9 cellular contexts compared by ENCODE assay signal in the genomic region with DNA sequence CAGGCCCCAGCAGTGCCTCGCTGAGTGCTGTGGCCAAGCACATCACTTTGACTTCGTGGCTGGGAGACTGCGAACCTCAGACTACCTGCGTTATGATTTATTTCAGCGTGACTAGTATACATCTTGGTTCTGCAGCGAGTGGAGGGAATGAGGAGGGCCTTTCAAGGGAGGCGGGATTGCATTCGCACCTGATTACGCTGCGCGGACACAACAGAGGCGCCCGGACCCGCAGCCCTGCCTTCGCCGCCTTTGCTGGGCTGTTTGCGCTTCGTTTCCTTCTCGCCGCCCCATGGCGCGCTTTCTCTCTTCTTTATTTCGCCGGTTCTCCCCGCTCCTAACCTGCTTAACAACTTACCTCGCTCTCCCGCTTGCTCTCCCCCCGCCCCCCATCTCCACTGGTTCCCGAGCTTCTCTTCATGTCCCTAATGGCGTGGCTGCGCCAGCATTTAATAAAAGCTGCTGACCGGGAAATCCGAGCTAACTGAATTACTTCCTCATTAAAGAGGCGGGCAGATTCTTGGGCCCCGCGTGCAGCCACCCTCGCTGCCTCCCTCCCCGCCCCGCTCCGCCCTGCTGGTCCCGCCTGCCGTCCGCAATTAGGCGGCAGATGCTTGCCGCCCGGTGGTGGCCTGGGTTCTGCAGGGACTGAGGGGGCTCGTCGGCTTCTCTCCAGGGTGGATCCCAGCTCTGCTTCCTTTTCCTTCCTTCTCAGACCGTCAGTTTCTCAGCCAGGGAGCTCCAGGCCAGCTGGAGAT.
A peak's percentile ranks its signal among the peaks of the same experiment; 100 is the strongest.
DNase-seq lines count a peak whose midpoint lies in the region; ATAC-seq and TF ChIP-seq lines count a peak whose summit lies in the region.
"Had no signal": no experiment of that assay in that cellular context is flagged by ENCODE, and none has a peak within 500 bp of the region (broad histone marks: within the 10 kb centered on the region; RNA-seq: fewer than 3 reads in every experiment).

No MANE protein-coding gene starts in this region.

- no peak for TF ChIP-seq EP300 in tibial nerve (IDR thresholded peaks at IDR 0.05)

- no peak overlapping the region for H2AFZ ChIP-seq in mammary epithelial cell (ENCODE audit: low read depth, low read length)

- H3K4me3 ChIP-seq in mammary epithelial cell (replicated peaks in 1 of 3; ENCODE audit: insufficient read depth in 1 of 3, low read depth in 2 of 3, low read length in 3 of 3) (no peak overlapping the region), mononuclear cell (ENCODE audit: low read length) (peak overlapping the region; percentile 28), tibial nerve (peak overlapping the region in 3 of 4 donors; percentile 8 to 41 (median 28))
- H3K4me3 ChIP-seq: GM12878 had no signal

- WGBS in mammary epithelial cell (ENCODE audit: low coverage, missing lambda C conversion rate): 52% methylated on average over 13 of the region's 49 CpGs
- WGBS in tibial nerve, 2 donors: 6 to 8% methylated on average over 49 of the region's 49 CpGs

- dilution Hi-C loops in mammary epithelial cell (cut with HindIII; ENCODE audit: low sequenced_read_pairs): no loop called here

- no peaks in the 10 kb centered on the region for H3K36me3 ChIP-seq in mammary epithelial cell (ENCODE audit: insufficient read depth, low read length)
- no peaks in the 10 kb centered on the region for H3K36me3 ChIP-seq in tibial nerve

- H3K9me3 ChIP-seq in mammary epithelial cell (replicated peaks; ENCODE audit: insufficient read depth, low read length): no peaks in the 10 kb centered on the region
- no peaks in the 10 kb centered on the region for H3K9me3 ChIP-seq in mononuclear cell (ENCODE audit: low read depth, low read length)
- H3K9me3 ChIP-seq in tibial nerve: peaks cover 0 to 7% (median 0%) of the 10 kb centered on the region in 4 donors

- DNase-seq in DMS53 (lab: John Stamatoyannopoulos, UW) (peak; percentile 89), NCI-H82 treated with DMSO at 0.1 percent for 48 hours (lab: John Stamatoyannopoulos, UW; ENCODE audit: unreplicated experiment) (peak; percentile 85), mammary epithelial cell (peak; percentile 3), tibial nerve (ENCODE audit: low spot score in 2 of 2) (peak in 1 of 2 donors; percentile 21), HPDE6-E6E7 (ENCODE audit: extremely low spot score) (no peak)

- H3K27me3 ChIP-seq in mammary epithelial cell (ENCODE audit: insufficient read depth, low read length) (peaks cover 4% of the 10 kb centered on the region), mononuclear cell (ENCODE audit: insufficient read depth, low read length) (peaks cover 17% of the 10 kb centered on the region), tibial nerve (peaks cover 0 to 41% of the 10 kb centered on the region in 2 donors)

- CTCF ChIA-PET in mammary epithelial cell (lab: Charles Lee; ENCODE audit: low non-redundant PET): no interaction called here

- TF ChIP-seq POLR2A in tibial nerve (IDR thresholded peaks at IDR 0.05): no peak

- H3K4me1 ChIP-seq in mammary epithelial cell (ENCODE audit: insufficient read depth, low read length) (no peaks in the 10 kb centered on the region), mononuclear cell (ENCODE audit: insufficient read depth, low read length) (peaks cover 15% of the 10 kb centered on the region), tibial nerve (peaks cover 0 to 15% (median 4%) of the 10 kb centered on the region in 4 donors)

- ATAC-seq in HG03039 (IDR thresholded peaks at IDR 0.05; ENCODE audit: unreplicated experiment) (no peak), HG03095 (IDR thresholded peaks at IDR 0.05; ENCODE audit: unreplicated experiment) (no peak)
- ATAC-seq: GM12878 had no signal

- no peaks in the 10 kb centered on the region for H3K79me2 ChIP-seq in mammary epithelial cell (ENCODE audit: insufficient read depth, low read length)

- in situ Hi-C loops in mammary epithelial cell (cut with MboI; ENCODE audit: low sequenced_read_pairs in 2 of 2): no loop called here

- no peaks in the 10 kb centered on the region for H4K20me1 ChIP-seq in mammary epithelial cell (ENCODE audit: insufficient read depth, low read length)

- H3K4me2 ChIP-seq in mammary epithelial cell (ENCODE audit: insufficient read depth, low read depth, low read length): no peak overlapping the region

- intact Hi-C loops in mammary epithelial cell (cut with micrococcal nuclease): no loop called here

- H3K9ac ChIP-seq in mammary epithelial cell (ENCODE audit: insufficient read depth, low read length): no peak overlapping the region

- no TSS peak for BruUV-seq in mammary epithelial cell (replicated peaks; lab: Mats Ljungman, UMichigan)

- H3K27ac ChIP-seq in mammary epithelial cell (ENCODE audit: insufficient read depth, low read depth, low read length) (no peak overlapping the region), tibial nerve (no peak overlapping the region)

- TF ChIP-seq CTCF in mammary epithelial cell (conservative IDR thresholded peaks at IDR 0.05 in 1 of 2, IDR thresholded peaks at IDR 0.05 in 1 of 2; ENCODE audit: extremely low read depth in 1 of 2, insufficient read depth in 1 of 2, low read depth in 1 of 2, low read length in 2 of 2): no peak
- peak in 1 of 5 experiments; percentile 18 for TF ChIP-seq CTCF in tibial nerve (IDR thresholded peaks at IDR 0.05)

Comparison
In these comparisons a context has a peak if more than half of its experiments do, and no peak if none do; other contexts are left out.
1. H3K4me3 ChIP-seq: peak in mononuclear cell (single experiment) and tibial nerve (3 of 4); none in mammary epithelial cell (0 of 3).